In genomic region chr13:27975579-27976361, GRCh38 we compare ENCODE assay signal across 20 cellular contexts. TPM values are rescaled to one million over a fixed set of nuclear protein-coding genes. Genes with fewer than 3 reads are reported as not detected.
A peak's percentile ranks its signal among the peaks of the same experiment; 100 is the strongest.
DNase-seq lines count a peak whose midpoint lies in the region; ATAC-seq and TF ChIP-seq lines count a peak whose summit lies in the region.
"Had no signal": no experiment of that assay in that cellular context is flagged by ENCODE, and none has a peak within 500 bp of the region (broad histone marks: within the 10 kb centered on the region; RNA-seq: fewer than 3 reads in every experiment).

No MANE protein-coding gene starts in this region.

- H3K4me3 ChIP-seq in neural progenitor cell = no peak overlapping the region
- H3K4me3 ChIP-seq: lower lobe of right lung, psoas muscle, testis had no signal

- DNase-seq in stimulated activated naive CD8-positive, alpha-beta T cell treated with anti-CD3 and anti-CD28 coated beads, Interleukin-15, amount 100 ng/mL, for 72 hours = no peak
- DNase-seq in stimulated activated naive CD8-positive, alpha-beta T cell treated with anti-CD3 and anti-CD28 coated beads, Interleukin-15, Interleukin-2, amounts not matched to agents 100 U/mL and 50 U/mL, for 24 hours = no peak
- peak; percentile 37 for DNase-seq in glutamatergic neuron
- peak; percentile 50 for DNase-seq in neural progenitor cell (ENCODE audit: low spot score)
- DNase-seq in WTC11 (ENCODE audit: low spot score) = no peak
- no peak for DNase-seq in mesenteric fat pad (ENCODE audit: low spot score)
- no peak for DNase-seq in foreskin keratinocyte
- DNase-seq: activated CD4-positive, alpha-beta T cell treated with anti-CD3 and anti-CD28 coated beads, Interleukin-2, amount 50 U/mL, for 4 hours; activated T-cell treated with anti-CD3 and anti-CD28 coated beads, Interleukin-2, amount 50 U/mL, for 4 hours; DND-41; effector memory CD8-positive, alpha-beta T cell; lower lobe of right lung; natural killer cell; NCI-H524 treated with DMSO at 0.1 percent for 48 hours; psoas muscle; testis had no signal

- no peaks in the 10 kb centered on the region for H3K36me3 Mint-ChIP-seq in glutamatergic neuron (ENCODE audit: unreplicated experiment)
- H3K36me3 Mint-ChIP-seq in neural progenitor cell = no peaks in the 10 kb centered on the region
- H3K36me3 Mint-ChIP-seq in WTC11 = peaks cover 7% of the 10 kb centered on the region; the same call in 1 of the 2 replicates
- H3K36me3 Mint-ChIP-seq: natural killer cell had no signal

- CTCF ChIA-PET in WTC11 (lab: Charles Lee) = interaction anchor here (0.5 to 12.5 kb wide), 9 partner anchors 8 to 637 kb away, joined by 3 to 134 read pairs (median 5); no protein-coding TSS in a partner anchor

- no peaks in the 10 kb centered on the region for H3K79me2 ChIP-seq in neural progenitor cell (ENCODE audit: low read depth)

- ATAC-seq in stimulated activated naive CD8-positive, alpha-beta T cell treated with anti-CD3 and anti-CD28 coated beads, Interleukin-15, amount 100 ng/mL, for 72 hours = no peak
- ATAC-seq in stimulated activated naive CD8-positive, alpha-beta T cell treated with anti-CD3 and anti-CD28 coated beads, Interleukin-15, Interleukin-2, amounts not matched to agents 100 U/mL and 50 U/mL, for 24 hours = no peak
- ATAC-seq in WTC11 = no peak
- ATAC-seq in foreskin keratinocyte = no peak
- ATAC-seq: activated T-cell treated with anti-CD3 and anti-CD28 coated beads, Interleukin-2, amount 50 U/mL, for 4 hours; effector memory CD8-positive, alpha-beta T cell; lower lobe of right lung; natural killer cell; psoas muscle; Right ventricle myocardium inferior had no signal

- H3K27ac Mint-ChIP-seq in stimulated activated naive CD8-positive, alpha-beta T cell treated with anti-CD3 and anti-CD28 coated beads, Interleukin-15, amount 100 ng/mL, for 72 hours = no peak overlapping the region
- no peak overlapping the region for H3K27ac Mint-ChIP-seq in glutamatergic neuron (ENCODE audit: unreplicated experiment)
- H3K27ac Mint-ChIP-seq in neural progenitor cell = no peak overlapping the region
- H3K27ac Mint-ChIP-seq in WTC11 = no peak overlapping the region
- H3K27ac Mint-ChIP-seq: effector memory CD8-positive, alpha-beta T cell; natural killer cell had no signal

- H3K4me3 Mint-ChIP-seq in stimulated activated naive CD8-positive, alpha-beta T cell treated with anti-CD3 and anti-CD28 coated beads, Interleukin-15, amount 100 ng/mL, for 72 hours = peak overlapping the region; percentile 22 to 24
- peak overlapping the region; percentile 42 for H3K4me3 Mint-ChIP-seq in glutamatergic neuron (ENCODE audit: unreplicated experiment)
- H3K4me3 Mint-ChIP-seq in neural progenitor cell = no peak overlapping the region
- no peak overlapping the region for H3K4me3 Mint-ChIP-seq in WTC11
- H3K4me3 Mint-ChIP-seq: activated T-cell treated with anti-CD3 and anti-CD28 coated beads, Interleukin-2, amount 50 U/mL, for 4 hours; effector memory CD8-positive, alpha-beta T cell; natural killer cell had no signal

- no peak overlapping the region for H2AFZ ChIP-seq in neural progenitor cell (replicated peaks)

- peaks cover 39% of the 10 kb centered on the region for H3K4me1 Mint-ChIP-seq in stimulated activated naive CD8-positive, alpha-beta T cell treated with anti-CD3 and anti-CD28 coated beads, Interleukin-15, amount 100 ng/mL, for 72 hours
- H3K4me1 Mint-ChIP-seq in glutamatergic neuron (ENCODE audit: low read depth, unreplicated experiment) (peaks cover 18% of the 10 kb centered on the region), neural progenitor cell (peaks cover 11% of the 10 kb centered on the region), WTC11 (peaks cover 58% of the 10 kb centered on the region)
- H3K4me1 Mint-ChIP-seq: natural killer cell had no signal

- no peaks in the 10 kb centered on the region for H3K36me3 ChIP-seq in neural progenitor cell
- H3K36me3 ChIP-seq: lower lobe of right lung had no signal

- POLR2A ChIA-PET in WTC11 (lab: Charles Lee) = interaction anchor here (0.6 to 0.7 kb wide), 2 partner anchors 13 to 23 kb away, joined by 3 read pairs; no protein-coding TSS in a partner anchor

- no peak overlapping the region for H3K4me2 ChIP-seq in neural progenitor cell

- H3K9me3 Mint-ChIP-seq in stimulated activated naive CD8-positive, alpha-beta T cell treated with anti-CD3 and anti-CD28 coated beads, Interleukin-15, amount 100 ng/mL, for 72 hours = no peaks in the 10 kb centered on the region
- H3K9me3 Mint-ChIP-seq in glutamatergic neuron (ENCODE audit: unreplicated experiment) (peaks cover 19% of the 10 kb centered on the region), neural progenitor cell (peaks cover 3% of the 10 kb centered on the region), WTC11 (no peaks in the 10 kb centered on the region)
- H3K9me3 Mint-ChIP-seq: activated naive CD4-positive, alpha-beta T cell treated with anti-CD3 and anti-CD28 coated beads, Interleukin-2, amount 50 U/mL, for 72 hours; activated T-cell treated with anti-CD3 and anti-CD28 coated beads, Interleukin-2, amount 50 U/mL, for 4 hours; effector memory CD8-positive, alpha-beta T cell; natural killer cell had no signal

- H4K20me1 ChIP-seq in neural progenitor cell (ENCODE audit: low read depth) = peaks cover 92% of the 10 kb centered on the region

- H3F3A ChIP-seq in neural progenitor cell (ENCODE audit: low read depth) = peaks cover 54% of the 10 kb centered on the region

- H3K27ac ChIP-seq in neural progenitor cell (no peak overlapping the region), foreskin keratinocyte (no peak overlapping the region)
- H3K27ac ChIP-seq: lower lobe of right lung, psoas muscle, testis had no signal

- H3K27me3 ChIP-seq in neural progenitor cell (peaks cover 100% of the 10 kb centered on the region), foreskin keratinocyte (peaks cover 100% of the 10 kb centered on the region)
- H3K27me3 ChIP-seq: testis had no signal

- TF ChIP-seq CTCF in glutamatergic neuron (IDR thresholded peaks at IDR 0.05; ENCODE audit: partially characterized antibody, unreplicated experiment) (no peak), neural progenitor cell (IDR thresholded peaks at IDR 0.05) (no peak), WTC11 (IDR thresholded peaks at IDR 0.05) (no peak), foreskin keratinocyte (conservative IDR thresholded peaks at IDR 0.05) (no peak)

- H3K4me1 ChIP-seq in neural progenitor cell (peaks cover 26% of the 10 kb centered on the region), foreskin keratinocyte (no peaks in the 10 kb centered on the region)
- H3K4me1 ChIP-seq: psoas muscle had no signal

- H3K9me3 ChIP-seq in neural progenitor cell (ENCODE audit: low read depth) = no peaks in the 10 kb centered on the region
- H3K9me3 ChIP-seq: lower lobe of right lung, psoas muscle, testis had no signal

- peaks cover 99% of the 10 kb centered on the region for H3K27me3 Mint-ChIP-seq in stimulated activated naive CD8-positive, alpha-beta T cell treated with anti-CD3 and anti-CD28 coated beads, Interleukin-15, amount 100 ng/mL, for 72 hours
- peaks cover 53% of the 10 kb centered on the region for H3K27me3 Mint-ChIP-seq in glutamatergic neuron (ENCODE audit: unreplicated experiment)
- H3K27me3 Mint-ChIP-seq in neural progenitor cell (ENCODE audit: insufficient read depth, low read depth) = peaks cover 86% of the 10 kb centered on the region
- H3K27me3 Mint-ChIP-seq in WTC11 (ENCODE audit: low read depth) = peaks cover 100% of the 10 kb centered on the region

- H3K9ac ChIP-seq in neural progenitor cell = no peak overlapping the region

TF ChIP-seq in WTC11, 78 proteins besides CTCF, POLR2A, EP300 and RAD21:
- TF ChIP-seq MYBL2 (CRISPR knock-in tag; IDR thresholded peaks at IDR 0.05) = no peak
- no peak for TF ChIP-seq E2F1 (CRISPR knock-in tag; IDR thresholded peaks at IDR 0.05)
- TF ChIP-seq, protein P1, sequence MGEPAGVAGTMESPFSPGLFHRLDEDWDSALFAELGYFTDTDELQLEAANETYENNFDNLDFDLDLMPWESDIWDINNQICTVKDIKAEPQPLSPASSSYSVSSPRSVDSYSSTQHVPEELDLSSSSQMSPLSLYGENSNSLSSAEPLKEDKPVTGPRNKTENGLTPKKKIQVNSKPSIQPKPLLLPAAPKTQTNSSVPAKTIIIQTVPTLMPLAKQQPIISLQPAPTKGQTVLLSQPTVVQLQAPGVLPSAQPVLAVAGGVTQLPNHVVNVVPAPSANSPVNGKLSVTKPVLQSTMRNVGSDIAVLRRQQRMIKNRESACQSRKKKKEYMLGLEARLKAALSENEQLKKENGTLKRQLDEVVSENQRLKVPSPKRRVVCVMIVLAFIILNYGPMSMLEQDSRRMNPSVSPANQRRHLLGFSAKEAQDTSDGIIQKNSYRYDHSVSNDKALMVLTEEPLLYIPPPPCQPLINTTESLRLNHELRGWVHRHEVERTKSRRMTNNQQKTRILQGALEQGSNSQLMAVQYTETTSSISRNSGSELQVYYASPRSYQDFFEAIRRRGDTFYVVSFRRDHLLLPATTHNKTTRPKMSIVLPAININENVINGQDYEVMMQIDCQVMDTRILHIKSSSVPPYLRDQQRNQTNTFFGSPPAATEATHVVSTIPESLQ (CRISPR knock-in tag; IDR thresholded peaks at IDR 0.05) = no peak
- no peak for TF ChIP-seq NFE2L1 (CRISPR knock-in tag; IDR thresholded peaks at IDR 0.05)

RNA-seq across cellular contexts. Expression of gene CDX2, which starts 6.7 kb away (rescaled TPM):
- total RNA-seq in glutamatergic neuron (ENCODE audit: unreplicated experiment) = 1.1 TPM
- not detected in 2 replicates for total RNA-seq in neural progenitor cell (ENCODE audit: low replicate concordance)
- 0.09 to 0.44 TPM (median 0.11 TPM) in 3 replicates for total RNA-seq in WTC11 (2021)
- total RNA-seq in mesenteric fat pad = 0.45 TPM
- total RNA-seq in foreskin keratinocyte = not detected in 2 replicates
- not detected in 2 replicates for polyA plus RNA-seq in foreskin keratinocyte
- total RNA-seq: activated naive CD4-positive, alpha-beta T cell treated with anti-CD3 and anti-CD28 coated beads, Interleukin-2, amount 50 U/mL, for 72 hours; cerebellum; fibroblast of lung; lower lobe of right lung; natural killer cell; psoas muscle; Right ventricle myocardium inferior had no signal
- polyA plus RNA-seq: fibroblast of lung had no signal

RNA-seq across cellular contexts. Expression of gene URAD, which starts 12.7 kb away (rescaled TPM):
- total RNA-seq in glutamatergic neuron (ENCODE audit: unreplicated experiment) (not detected), neural progenitor cell (ENCODE audit: low replicate concordance) (not detected in 2 replicates), WTC11 (2021) (not detected in 3 replicates), mesenteric fat pad (1.7 TPM), foreskin keratinocyte (not detected in 2 replicates)
- polyA plus RNA-seq in foreskin keratinocyte = not detected in 2 replicates
- total RNA-seq: activated naive CD4-positive, alpha-beta T cell treated with anti-CD3 and anti-CD28 coated beads, Interleukin-2, amount 50 U/mL, for 72 hours; activated T-cell treated with anti-CD3 and anti-CD28 coated beads, Interleukin-2, amount 50 U/mL, for 4 hours; cerebellum; fibroblast of lung; lower lobe of right lung; natural killer cell; psoas muscle; Right ventricle myocardium inferior had no signal
- polyA plus RNA-seq: fibroblast of lung, psoas muscle had no signal

RNA-seq across cellular contexts. Expression of gene PDX1, which starts 56.0 kb away (rescaled TPM):
- total RNA-seq in glutamatergic neuron (ENCODE audit: unreplicated experiment) = not detected
- not detected in 2 replicates for total RNA-seq in neural progenitor cell (ENCODE audit: low replicate concordance)
- total RNA-seq in WTC11 (2021) = not detected in 3 replicates
- not detected for total RNA-seq in mesenteric fat pad
- total RNA-seq in foreskin keratinocyte = not detected in 2 replicates
- polyA plus RNA-seq in foreskin keratinocyte = not detected in 2 replicates
- total RNA-seq: activated naive CD4-positive, alpha-beta T cell treated with anti-CD3 and anti-CD28 coated beads, Interleukin-2, amount 50 U/mL, for 72 hours; activated T-cell treated with anti-CD3 and anti-CD28 coated beads, Interleukin-2, amount 50 U/mL, for 4 hours; cerebellum; fibroblast of lung; lower lobe of right lung; natural killer cell; psoas muscle; Right ventricle myocardium inferior had no signal
- polyA plus RNA-seq: fibroblast of lung, psoas muscle had no signal

Comparison
In these comparisons a context has a peak if more than half of its experiments do, and no peak if none do; other contexts are left out.
1. DNase-seq: peak in glutamatergic neuron (single experiment) and neural progenitor cell (single experiment); none in stimulated activated naive CD8-positive, alpha-beta T cell treated with anti-CD3 and anti-CD28 coated beads, Interleukin-15, amount 100 ng/mL, for 72 hours (0 of 2), stimulated activated naive CD8-positive, alpha-beta T cell treated with anti-CD3 and anti-CD28 coated beads, Interleukin-15, Interleukin-2, amounts not matched to agents 100 U/mL and 50 U/mL, for 24 hours (single experiment), WTC11 (single experiment), mesenteric fat pad (single experiment) and foreskin keratinocyte (0 of 2).
2. H3K4me3 Mint-ChIP-seq: peak in stimulated activated naive CD8-positive, alpha-beta T cell treated with anti-CD3 and anti-CD28 coated beads, Interleukin-15, amount 100 ng/mL, for 72 hours (2 of 2) and glutamatergic neuron (single experiment); none in neural progenitor cell (single experiment) and WTC11 (single experiment).